In the genomic region with DNA sequence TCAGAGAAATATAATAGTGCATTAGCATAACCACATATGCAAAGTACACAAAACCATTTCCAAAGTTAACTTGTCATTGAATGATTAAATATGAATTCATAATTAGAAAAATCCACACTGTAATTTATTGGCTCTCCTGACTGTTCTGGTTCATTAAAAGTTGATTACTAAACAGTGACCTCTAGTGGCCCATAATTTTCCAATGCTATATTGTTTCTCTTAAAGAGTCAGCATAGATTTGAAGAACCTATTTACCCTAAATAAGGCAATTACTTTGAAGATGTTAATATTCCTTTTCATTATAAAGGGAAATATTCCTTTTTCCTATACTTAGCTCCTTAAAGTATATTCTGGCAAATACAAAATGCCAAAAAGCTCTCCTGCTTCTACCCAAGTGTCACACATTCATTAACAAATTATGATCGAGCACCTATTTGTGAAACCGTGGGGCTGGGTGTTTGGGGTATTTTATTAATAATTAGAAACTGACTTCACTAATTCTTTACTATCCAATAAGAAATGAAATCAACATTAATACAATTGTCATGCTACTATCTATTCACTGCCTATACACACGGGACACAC, we compare ENCODE assay signal across 8 cellular contexts.
DNase-seq lines count a peak whose midpoint lies in the region; ATAC-seq and TF ChIP-seq lines count a peak whose summit lies in the region.

No MANE protein-coding gene starts in this region.

- DNase-seq in cardiac muscle cell (ENCODE audit: low read depth in 1 of 2, low spot score in 1 of 2): peak; percentile 62 to 63
- no peak for DNase-seq in cardiac septum (ENCODE audit: low spot score)
- peak; percentile 7 for DNase-seq in NCI-H2171 (lab: John Stamatoyannopoulos, UW)
- peak; percentile 46 for DNase-seq in astrocyte of the hippocampus (ENCODE audit: low read depth, low spot score)
- DNase-seq in iPS-NIHi7 (ENCODE audit: extremely low spot score): peak; percentile 21
- DNase-seq in upper lobe of left lung: no peak

- intact Hi-C loops in cardiac septum (cut with DNase I): loop anchor here (5.0 kb wide), 1 partner anchor 364 kb away; no protein-coding TSS in a partner anchor

- no peak for TF ChIP-seq POLR2A in upper lobe of left lung (IDR thresholded peaks at IDR 0.05)

- ATAC-seq in upper lobe of left lung (ENCODE audit: low FRiP score in 2 of 2) (peak in 1 of 2 donors; percentile 68), HG02884 (IDR thresholded peaks at IDR 0.05; ENCODE audit: unreplicated experiment) (no peak), HG03135 (IDR thresholded peaks at IDR 0.05; ENCODE audit: unreplicated experiment) (no peak)

- H3K27ac ChIP-seq in cardiac muscle cell (no peak overlapping the region), upper lobe of left lung (no peak overlapping the region)

- H3K4me3 ChIP-seq in cardiac muscle cell (no peak overlapping the region), upper lobe of left lung (no peak overlapping the region)

- peak; percentile 53 for TF ChIP-seq CTCF in cardiac muscle cell (IDR thresholded peaks at IDR 0.05; ENCODE audit: low read depth, low read length)
- TF ChIP-seq CTCF in upper lobe of left lung (IDR thresholded peaks at IDR 0.05): peak; percentile 21 to 51 (median 42)

- 88 to 94% methylated on average over 3 of the region's 3 CpGs for WGBS in upper lobe of left lung, 2 donors

- H3K36me3 ChIP-seq in cardiac muscle cell (no peaks in the 10 kb centered on the region), upper lobe of left lung (no peaks in the 10 kb centered on the region)

- H3K9me3 ChIP-seq in cardiac muscle cell (ENCODE audit: low read depth) (no peaks in the 10 kb centered on the region), upper lobe of left lung (no peaks in the 10 kb centered on the region)

- TF ChIP-seq EP300 in upper lobe of left lung (IDR thresholded peaks at IDR 0.05): no peak

- no peaks in the 10 kb centered on the region for H3K4me1 ChIP-seq in cardiac muscle cell (ENCODE audit: low read depth)
- no peaks in the 10 kb centered on the region for H3K4me1 ChIP-seq in upper lobe of left lung

- H3K27me3 ChIP-seq in cardiac muscle cell (no peaks in the 10 kb centered on the region), upper lobe of left lung (no peaks in the 10 kb centered on the region)

Comparison
In these comparisons a context has a peak if more than half of its experiments do, and no peak if none do; other contexts are left out.
1. DNase-seq: peak in cardiac muscle cell (2 of 2), NCI-H2171 (single experiment), astrocyte of the hippocampus (single experiment) and iPS-NIHi7 (single experiment); none in cardiac septum (single experiment) and upper lobe of left lung (0 of 2).